In the genomic region with DNA sequence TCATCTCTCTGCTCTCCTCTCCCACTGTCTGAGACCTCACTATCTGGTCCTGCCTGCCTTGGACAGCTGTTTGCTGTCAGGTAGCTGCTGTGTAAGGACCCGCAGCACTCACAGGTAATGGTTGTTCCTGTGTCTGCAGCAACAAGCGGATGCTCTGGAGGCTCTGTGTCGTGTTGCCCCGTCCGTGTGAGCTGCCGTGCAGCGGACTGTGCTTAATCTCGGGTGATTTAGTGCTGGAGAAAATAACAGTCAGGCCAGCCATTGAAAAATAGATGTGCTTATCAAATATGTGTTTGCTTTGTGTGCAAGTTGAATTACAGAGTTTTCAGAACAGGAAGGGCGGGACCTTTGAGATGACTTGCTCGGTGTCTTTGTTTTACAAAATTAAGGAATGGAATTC, we compare ENCODE assay signal across 1 cellular context.
TF ChIP-seq lines count a peak whose summit lies in the region.

No MANE protein-coding gene starts in this region.

TF ChIP-seq in H1, 55 proteins besides CTCF, POLR2A, EP300 and RAD21 (continued from another document):
- TF ChIP-seq, protein P1, sequence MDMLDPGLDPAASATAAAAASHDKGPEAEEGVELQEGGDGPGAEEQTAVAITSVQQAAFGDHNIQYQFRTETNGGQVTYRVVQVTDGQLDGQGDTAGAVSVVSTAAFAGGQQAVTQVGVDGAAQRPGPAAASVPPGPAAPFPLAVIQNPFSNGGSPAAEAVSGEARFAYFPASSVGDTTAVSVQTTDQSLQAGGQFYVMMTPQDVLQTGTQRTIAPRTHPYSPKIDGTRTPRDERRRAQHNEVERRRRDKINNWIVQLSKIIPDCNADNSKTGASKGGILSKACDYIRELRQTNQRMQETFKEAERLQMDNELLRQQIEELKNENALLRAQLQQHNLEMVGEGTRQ (IDR thresholded peaks at IDR 0.05; ENCODE audit: low read length) = no peak
- TF ChIP-seq, protein P2, sequence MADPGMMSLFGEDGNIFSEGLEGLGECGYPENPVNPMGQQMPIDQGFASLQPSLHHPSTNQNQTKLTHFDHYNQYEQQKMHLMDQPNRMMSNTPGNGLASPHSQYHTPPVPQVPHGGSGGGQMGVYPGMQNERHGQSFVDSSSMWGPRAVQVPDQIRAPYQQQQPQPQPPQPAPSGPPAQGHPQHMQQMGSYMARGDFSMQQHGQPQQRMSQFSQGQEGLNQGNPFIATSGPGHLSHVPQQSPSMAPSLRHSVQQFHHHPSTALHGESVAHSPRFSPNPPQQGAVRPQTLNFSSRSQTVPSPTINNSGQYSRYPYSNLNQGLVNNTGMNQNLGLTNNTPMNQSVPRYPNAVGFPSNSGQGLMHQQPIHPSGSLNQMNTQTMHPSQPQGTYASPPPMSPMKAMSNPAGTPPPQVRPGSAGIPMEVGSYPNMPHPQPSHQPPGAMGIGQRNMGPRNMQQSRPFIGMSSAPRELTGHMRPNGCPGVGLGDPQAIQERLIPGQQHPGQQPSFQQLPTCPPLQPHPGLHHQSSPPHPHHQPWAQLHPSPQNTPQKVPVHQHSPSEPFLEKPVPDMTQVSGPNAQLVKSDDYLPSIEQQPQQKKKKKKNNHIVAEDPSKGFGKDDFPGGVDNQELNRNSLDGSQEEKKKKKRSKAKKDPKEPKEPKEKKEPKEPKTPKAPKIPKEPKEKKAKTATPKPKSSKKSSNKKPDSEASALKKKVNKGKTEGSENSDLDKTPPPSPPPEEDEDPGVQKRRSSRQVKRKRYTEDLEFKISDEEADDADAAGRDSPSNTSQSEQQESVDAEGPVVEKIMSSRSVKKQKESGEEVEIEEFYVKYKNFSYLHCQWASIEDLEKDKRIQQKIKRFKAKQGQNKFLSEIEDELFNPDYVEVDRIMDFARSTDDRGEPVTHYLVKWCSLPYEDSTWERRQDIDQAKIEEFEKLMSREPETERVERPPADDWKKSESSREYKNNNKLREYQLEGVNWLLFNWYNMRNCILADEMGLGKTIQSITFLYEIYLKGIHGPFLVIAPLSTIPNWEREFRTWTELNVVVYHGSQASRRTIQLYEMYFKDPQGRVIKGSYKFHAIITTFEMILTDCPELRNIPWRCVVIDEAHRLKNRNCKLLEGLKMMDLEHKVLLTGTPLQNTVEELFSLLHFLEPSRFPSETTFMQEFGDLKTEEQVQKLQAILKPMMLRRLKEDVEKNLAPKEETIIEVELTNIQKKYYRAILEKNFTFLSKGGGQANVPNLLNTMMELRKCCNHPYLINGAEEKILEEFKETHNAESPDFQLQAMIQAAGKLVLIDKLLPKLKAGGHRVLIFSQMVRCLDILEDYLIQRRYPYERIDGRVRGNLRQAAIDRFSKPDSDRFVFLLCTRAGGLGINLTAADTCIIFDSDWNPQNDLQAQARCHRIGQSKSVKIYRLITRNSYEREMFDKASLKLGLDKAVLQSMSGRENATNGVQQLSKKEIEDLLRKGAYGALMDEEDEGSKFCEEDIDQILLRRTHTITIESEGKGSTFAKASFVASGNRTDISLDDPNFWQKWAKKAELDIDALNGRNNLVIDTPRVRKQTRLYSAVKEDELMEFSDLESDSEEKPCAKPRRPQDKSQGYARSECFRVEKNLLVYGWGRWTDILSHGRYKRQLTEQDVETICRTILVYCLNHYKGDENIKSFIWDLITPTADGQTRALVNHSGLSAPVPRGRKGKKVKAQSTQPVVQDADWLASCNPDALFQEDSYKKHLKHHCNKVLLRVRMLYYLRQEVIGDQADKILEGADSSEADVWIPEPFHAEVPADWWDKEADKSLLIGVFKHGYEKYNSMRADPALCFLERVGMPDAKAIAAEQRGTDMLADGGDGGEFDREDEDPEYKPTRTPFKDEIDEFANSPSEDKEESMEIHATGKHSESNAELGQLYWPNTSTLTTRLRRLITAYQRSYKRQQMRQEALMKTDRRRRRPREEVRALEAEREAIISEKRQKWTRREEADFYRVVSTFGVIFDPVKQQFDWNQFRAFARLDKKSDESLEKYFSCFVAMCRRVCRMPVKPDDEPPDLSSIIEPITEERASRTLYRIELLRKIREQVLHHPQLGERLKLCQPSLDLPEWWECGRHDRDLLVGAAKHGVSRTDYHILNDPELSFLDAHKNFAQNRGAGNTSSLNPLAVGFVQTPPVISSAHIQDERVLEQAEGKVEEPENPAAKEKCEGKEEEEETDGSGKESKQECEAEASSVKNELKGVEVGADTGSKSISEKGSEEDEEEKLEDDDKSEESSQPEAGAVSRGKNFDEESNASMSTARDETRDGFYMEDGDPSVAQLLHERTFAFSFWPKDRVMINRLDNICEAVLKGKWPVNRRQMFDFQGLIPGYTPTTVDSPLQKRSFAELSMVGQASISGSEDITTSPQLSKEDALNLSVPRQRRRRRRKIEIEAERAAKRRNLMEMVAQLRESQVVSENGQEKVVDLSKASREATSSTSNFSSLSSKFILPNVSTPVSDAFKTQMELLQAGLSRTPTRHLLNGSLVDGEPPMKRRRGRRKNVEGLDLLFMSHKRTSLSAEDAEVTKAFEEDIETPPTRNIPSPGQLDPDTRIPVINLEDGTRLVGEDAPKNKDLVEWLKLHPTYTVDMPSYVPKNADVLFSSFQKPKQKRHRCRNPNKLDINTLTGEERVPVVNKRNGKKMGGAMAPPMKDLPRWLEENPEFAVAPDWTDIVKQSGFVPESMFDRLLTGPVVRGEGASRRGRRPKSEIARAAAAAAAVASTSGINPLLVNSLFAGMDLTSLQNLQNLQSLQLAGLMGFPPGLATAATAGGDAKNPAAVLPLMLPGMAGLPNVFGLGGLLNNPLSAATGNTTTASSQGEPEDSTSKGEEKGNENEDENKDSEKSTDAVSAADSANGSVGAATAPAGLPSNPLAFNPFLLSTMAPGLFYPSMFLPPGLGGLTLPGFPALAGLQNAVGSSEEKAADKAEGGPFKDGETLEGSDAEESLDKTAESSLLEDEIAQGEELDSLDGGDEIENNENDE (IDR thresholded peaks at IDR 0.05; ENCODE audit: insufficient replicate concordance, low read length) = no peak
